2 cellular contexts compared by ENCODE assay signal in genomic region chr18:58104071-58104470, GRCh38.
A peak's percentile ranks its signal among the peaks of the same experiment; 100 is the strongest.
TF ChIP-seq lines count a peak whose summit lies in the region.

No MANE protein-coding gene starts in this region.

TF ChIP-seq in HEK293, 187 proteins besides CTCF, POLR2A, EP300 and RAD21:
- TF ChIP-seq SETDB1 (IDR thresholded peaks at IDR 0.05; ENCODE audit: insufficient read length, low read length) (peak; percentile 38), ZNF324 (tag by site-specific recombination; IDR thresholded peaks at IDR 0.05) (no peak), HOXC10 (CRISPR knock-in tag; IDR thresholded peaks at IDR 0.05) (no peak)

TF ChIP-seq in K562, 482 proteins besides CTCF, POLR2A, EP300 and RAD21 (continued from another document):
- TF ChIP-seq CEBPB (tag; IDR thresholded peaks at IDR 0.05) (peak; percentile 24; the same call in 1 of the 2 replicates), ARHGAP35 (IDR thresholded peaks at IDR 0.05; ENCODE audit: partially characterized antibody) (no peak), MECOM (CRISPR knock-in tag; IDR thresholded peaks at IDR 0.05) (no peak), KDM1A (IDR thresholded peaks at IDR 0.05) (peak; percentile 93 to 94), ZNF311 (CRISPR knock-in tag; IDR thresholded peaks at IDR 0.05) (no peak), CBFA2T3 (IDR thresholded peaks at IDR 0.05) (peak; percentile 4; the same call in 1 of the 2 replicates), ESRRA (IDR thresholded peaks at IDR 0.05; ENCODE audit: borderline replicate concordance, low read depth) (peak; percentile 71; the same call in 1 of the 2 replicates), MEF2D (tag; conservative IDR thresholded peaks at IDR 0.05; ENCODE audit: low read depth) (peak; percentile 72; the same call in 1 of the 2 replicates), SRSF9 (IDR thresholded peaks at IDR 0.05; ENCODE audit: borderline replicate concordance, low read depth, low read length) (no peak), TFAM (CRISPR knock-in tag; conservative IDR thresholded peaks at IDR 0.05) (no peak), HEY1 (CRISPR knock-in tag; IDR thresholded peaks at IDR 0.05; ENCODE audit: borderline replicate concordance) (no peak), HMG20B (CRISPR knock-in tag; IDR thresholded peaks at IDR 0.05) (peak; percentile 65; the same call in 1 of the 2 replicates), HDAC2 (IDR thresholded peaks at IDR 0.05) (peak; percentile 55; the same call in 1 of the 2 replicates), CAMTA2 (CRISPR knock-in tag; conservative IDR thresholded peaks at IDR 0.05) (no peak), RCOR1 (IDR thresholded peaks at IDR 0.05; ENCODE audit: borderline replicate concordance in 1 of 2, low read depth in 2 of 2, low read length in 2 of 2) (peak; percentile 57 to 97; a peak in 3 of 4 replicates), NFIX (CRISPR knock-in tag; IDR thresholded peaks at IDR 0.05; ENCODE audit: low read depth) (no peak), HIVEP1 (CRISPR knock-in tag; IDR thresholded peaks at IDR 0.05) (no peak), ARID1B (IDR thresholded peaks at IDR 0.05) (no peak), ZNF253 (CRISPR knock-in tag; conservative IDR thresholded peaks at IDR 0.05) (no peak), ZNF717 (CRISPR knock-in tag; IDR thresholded peaks at IDR 0.05) (no peak), FOXP4 (CRISPR knock-in tag; IDR thresholded peaks at IDR 0.05; ENCODE audit: borderline replicate concordance) (no peak), CBX2 (IDR thresholded peaks at IDR 0.05; ENCODE audit: insufficient read depth, low read length, poor library complexity, severe bottlenecking) (no peak), TARDBP (IDR thresholded peaks at IDR 0.05) (no peak), FOSL1 (tag; conservative IDR thresholded peaks at IDR 0.05) (0 out of 2 replicates have a peak, but pooled peaks have one; percentile 22), GABPA (tag; conservative IDR thresholded peaks at IDR 0.05; ENCODE audit: low read depth) (no peak)
- TF ChIP-seq, protein P1, sequence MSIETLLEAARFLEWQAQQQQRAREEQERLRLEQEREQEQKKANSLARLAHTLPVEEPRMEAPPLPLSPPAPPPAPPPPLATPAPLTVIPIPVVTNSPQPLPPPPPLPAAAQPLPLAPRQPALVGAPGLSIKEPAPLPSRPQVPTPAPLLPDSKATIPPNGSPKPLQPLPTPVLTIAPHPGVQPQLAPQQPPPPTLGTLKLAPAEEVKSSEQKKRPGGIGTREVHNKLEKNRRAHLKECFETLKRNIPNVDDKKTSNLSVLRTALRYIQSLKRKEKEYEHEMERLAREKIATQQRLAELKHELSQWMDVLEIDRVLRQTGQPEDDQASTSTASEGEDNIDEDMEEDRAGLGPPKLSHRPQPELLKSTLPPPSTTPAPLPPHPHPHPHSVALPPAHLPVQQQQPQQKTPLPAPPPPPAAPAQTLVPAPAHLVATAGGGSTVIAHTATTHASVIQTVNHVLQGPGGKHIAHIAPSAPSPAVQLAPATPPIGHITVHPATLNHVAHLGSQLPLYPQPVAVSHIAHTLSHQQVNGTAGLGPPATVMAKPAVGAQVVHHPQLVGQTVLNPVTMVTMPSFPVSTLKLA (conservative IDR thresholded peaks at IDR 0.05): no peak
- TF ChIP-seq, protein P2, sequence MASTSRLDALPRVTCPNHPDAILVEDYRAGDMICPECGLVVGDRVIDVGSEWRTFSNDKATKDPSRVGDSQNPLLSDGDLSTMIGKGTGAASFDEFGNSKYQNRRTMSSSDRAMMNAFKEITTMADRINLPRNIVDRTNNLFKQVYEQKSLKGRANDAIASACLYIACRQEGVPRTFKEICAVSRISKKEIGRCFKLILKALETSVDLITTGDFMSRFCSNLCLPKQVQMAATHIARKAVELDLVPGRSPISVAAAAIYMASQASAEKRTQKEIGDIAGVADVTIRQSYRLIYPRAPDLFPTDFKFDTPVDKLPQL (IDR thresholded peaks at IDR 0.05; ENCODE audit: extremely low read depth, insufficient read length): no peak
